ENCODE assay signal across 10 cellular contexts in genomic region chr19:14367016-14367415, GRCh38.
A peak's percentile ranks its signal among the peaks of the same experiment; 100 is the strongest.
DNase-seq lines count a peak whose midpoint lies in the region; ATAC-seq and TF ChIP-seq lines count a peak whose summit lies in the region.
"Had no signal": no experiment of that assay in that cellular context is flagged by ENCODE, and none has a peak within 500 bp of the region (broad histone marks: within the 10 kb centered on the region; RNA-seq: fewer than 3 reads in every experiment).

No MANE protein-coding gene starts in this region.

- no peaks in the 10 kb centered on the region for H3K27me3 Mint-ChIP-seq in T-helper 1 cell treated with Interleukin-12 subunit alpha and Interleukin-12 subunit beta and Interleukin-4 antibody, amounts not matched to agents 30 μg/mL and 1 μg/mL, for 36 hours (ENCODE audit: low read depth)
- peaks cover 2% of the 10 kb centered on the region for H3K27me3 Mint-ChIP-seq in activated naive CD8-positive, alpha-beta T cell treated with anti-CD3 and anti-CD28 coated beads, Interleukin-2, amount 50 U/mL, for 24 hours

- H3K4me3 ChIP-seq in neutrophil (ENCODE audit: low read depth in 1 of 2, low read length in 1 of 2): no peak overlapping the region
- H3K4me3 ChIP-seq: thoracic aorta had no signal

- no peak for ATAC-seq in activated naive CD8-positive, alpha-beta T cell treated with anti-CD3 and anti-CD28 coated beads, Interleukin-2, amount 50 U/mL, for 24 hours
- no peak for ATAC-seq in HG02759 (IDR thresholded peaks at IDR 0.05; ENCODE audit: unreplicated experiment)
- ATAC-seq in GM21526 (IDR thresholded peaks at IDR 0.05; ENCODE audit: low FRiP score, unreplicated experiment): no peak

- DNase-seq in T-helper 1 cell (no peak), HK-2 (ENCODE audit: unreplicated experiment) (no peak)
- no peak for DNase-seq in activated naive CD8-positive, alpha-beta T cell treated with anti-CD3 and anti-CD28 coated beads, Interleukin-2, amount 50 U/mL, for 24 hours
- DNase-seq: 8988T had no signal

- peak overlapping the region; percentile 100 for H3K27ac Mint-ChIP-seq in T-helper 1 cell treated with Interleukin-12 subunit alpha and Interleukin-12 subunit beta and Interleukin-4 antibody, amounts not matched to agents 30 μg/mL and 1 μg/mL, for 36 hours
- peak overlapping the region; percentile 99 for H3K27ac Mint-ChIP-seq in activated naive CD8-positive, alpha-beta T cell treated with anti-CD3 and anti-CD28 coated beads, Interleukin-2, amount 50 U/mL, for 24 hours

- peaks cover 4% of the 10 kb centered on the region for H3K36me3 Mint-ChIP-seq in T-helper 1 cell treated with Interleukin-12 subunit alpha and Interleukin-12 subunit beta and Interleukin-4 antibody, amounts not matched to agents 30 μg/mL and 1 μg/mL, for 36 hours (ENCODE audit: low read depth)
- H3K36me3 Mint-ChIP-seq in activated naive CD8-positive, alpha-beta T cell treated with anti-CD3 and anti-CD28 coated beads, Interleukin-2, amount 50 U/mL, for 24 hours (ENCODE audit: low read depth): peaks cover 11% of the 10 kb centered on the region

- no peak for TF ChIP-seq CTCF in neutrophil (IDR thresholded peaks at IDR 0.05)

- H3K4me3 Mint-ChIP-seq in T-helper 1 cell treated with Interleukin-12 subunit alpha and Interleukin-12 subunit beta and Interleukin-4 antibody, amounts not matched to agents 30 μg/mL and 1 μg/mL, for 36 hours: peak overlapping the region; percentile 82
- H3K4me3 Mint-ChIP-seq in activated naive CD8-positive, alpha-beta T cell treated with anti-CD3 and anti-CD28 coated beads, Interleukin-2, amount 50 U/mL, for 24 hours: peak overlapping the region; percentile 33

- H3K4me1 Mint-ChIP-seq in T-helper 1 cell treated with Interleukin-12 subunit alpha and Interleukin-12 subunit beta and Interleukin-4 antibody, amounts not matched to agents 30 μg/mL and 1 μg/mL, for 36 hours (ENCODE audit: low read depth): peaks cover 54% of the 10 kb centered on the region
- peaks cover 82% of the 10 kb centered on the region for H3K4me1 Mint-ChIP-seq in activated naive CD8-positive, alpha-beta T cell treated with anti-CD3 and anti-CD28 coated beads, Interleukin-2, amount 50 U/mL, for 24 hours

- H3K36me3 ChIP-seq in KOPT-K1 (ENCODE audit: insufficient read depth, low read length): no peaks in the 10 kb centered on the region
- H3K36me3 ChIP-seq in neutrophil: no peaks in the 10 kb centered on the region
- H3K36me3 ChIP-seq: thoracic aorta had no signal

- peaks cover 15% of the 10 kb centered on the region for H3K27me3 ChIP-seq in neutrophil

- H3K27ac ChIP-seq in KOPT-K1 (ENCODE audit: low read depth, low read length, poor library complexity, severe bottlenecking): peak overlapping the region; percentile 90
- H3K27ac ChIP-seq in neutrophil: peak overlapping the region; percentile 75

- H3K9me3 ChIP-seq in KOPT-K1 (ENCODE audit: insufficient read depth, low read length, poor library complexity, severe bottlenecking) (no peaks in the 10 kb centered on the region), neutrophil (no peaks in the 10 kb centered on the region)
- H3K9me3 ChIP-seq: thoracic aorta had no signal

- H3K9me3 Mint-ChIP-seq in T-helper 1 cell treated with Interleukin-12 subunit alpha and Interleukin-12 subunit beta and Interleukin-4 antibody, amounts not matched to agents 30 μg/mL and 1 μg/mL, for 36 hours: no peaks in the 10 kb centered on the region
- no peaks in the 10 kb centered on the region for H3K9me3 Mint-ChIP-seq in activated naive CD8-positive, alpha-beta T cell treated with anti-CD3 and anti-CD28 coated beads, Interleukin-2, amount 50 U/mL, for 24 hours

- peaks cover 65 to 75% of the 10 kb centered on the region in 2 experiments for H3K4me1 ChIP-seq in neutrophil (ENCODE audit: control insufficient read depth in 1 of 2, insufficient read depth in 1 of 2, low read depth in 1 of 2, low read length in 1 of 2)
